Comparison of ENCODE assay signal across 1 cellular context in the genomic region with DNA sequence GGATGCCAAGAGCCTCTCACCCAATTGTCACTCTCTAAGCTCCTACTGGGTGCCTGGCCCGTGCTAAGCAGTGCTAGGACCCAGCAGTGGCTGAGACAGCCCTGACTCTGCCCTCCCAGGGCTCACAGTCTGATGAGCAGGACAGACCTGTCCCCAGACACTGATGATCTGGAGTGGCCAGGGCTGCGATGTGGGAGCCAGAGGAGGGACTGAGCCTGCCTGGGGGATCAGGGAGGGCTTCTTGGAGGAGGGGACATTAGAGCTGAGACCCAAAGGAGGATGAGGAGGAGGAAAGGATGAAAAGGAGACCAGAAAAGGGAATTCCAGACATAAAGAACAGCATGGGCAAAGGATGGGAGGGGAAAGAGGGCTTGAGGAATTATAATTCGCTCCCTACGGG.
TF ChIP-seq lines count a peak whose summit lies in the region.

No MANE protein-coding gene starts in this region.

TF ChIP-seq in A549, 52 proteins besides CTCF, POLR2A, EP300 and RAD21:
- 0 out of 2 replicates have a peak, but pooled peaks have one; percentile 36 for TF ChIP-seq POLR2AphosphoS2 (conservative IDR thresholded peaks at IDR 0.05; ENCODE audit: low read length)
- no peak for TF ChIP-seq EHF (CRISPR knock-in tag; IDR thresholded peaks at IDR 0.05)
- peak; percentile 54 for TF ChIP-seq ZFP36 (IDR thresholded peaks at IDR 0.05; ENCODE audit: borderline replicate concordance, partially characterized antibody)
